Comparison of ENCODE assay signal across 28 cellular contexts in genomic region chr9:14086495-14086894, GRCh38.
"Had no signal": no experiment of that assay in that cellular context is flagged by ENCODE, and none has a peak within 500 bp of the region (broad histone marks: within the 10 kb centered on the region; RNA-seq: fewer than 3 reads in every experiment).

No MANE protein-coding gene starts in this region.

- DNase-seq: colonic mucosa; cortex of kidney; dermis blood vessel endothelial cell; dorsolateral prefrontal cortex; effector CD4-positive, alpha-beta T cell; effector CD8-positive, alpha-beta T cell; effector memory CD4-positive, alpha-beta T cell; effector memory CD8-positive, alpha-beta T cell; endodermal cell; erythroblast; esophagus squamous epithelium; foreskin fibroblast; foreskin keratinocyte; foreskin melanocyte; gastrocnemius medialis; glutamatergic neuron; head of caudate nucleus; heart left ventricle; heart right ventricle had no signal

- H3K27ac ChIP-seq: colonic mucosa, coronary artery, dorsolateral prefrontal cortex, epithelial cell of prostate, esophagus muscularis mucosa, esophagus squamous epithelium, foreskin keratinocyte, gastrocnemius medialis, gastroesophageal sphincter, heart left ventricle, heart right ventricle had no signal

- ATAC-seq: effector memory CD8-positive, alpha-beta T cell; esophagus mucosa; foreskin keratinocyte; gastrocnemius medialis; gastroesophageal sphincter; heart left ventricle; heart right ventricle had no signal

- H3K4me3 ChIP-seq: colonic mucosa, coronary artery, dorsolateral prefrontal cortex, esophagus muscularis mucosa, esophagus squamous epithelium, gastrocnemius medialis, gastroesophageal sphincter, heart left ventricle, heart right ventricle had no signal

- H3K4me1 ChIP-seq: colonic mucosa, esophagus squamous epithelium had no signal

- H3K36me3 ChIP-seq: colonic mucosa had no signal

- H3K9me3 ChIP-seq: colonic mucosa, esophagus muscularis mucosa, esophagus squamous epithelium, gastrocnemius medialis, gastroesophageal sphincter, heart left ventricle, heart right ventricle had no signal

- H3K27me3 ChIP-seq: colonic mucosa, dorsolateral prefrontal cortex, esophagus muscularis mucosa, esophagus squamous epithelium, foreskin keratinocyte, gastrocnemius medialis, gastroesophageal sphincter, heart left ventricle, heart right ventricle had no signal

- FAIRE-seq: colon, endometrium, endothelial cell of umbilical vein, frontal cortex had no signal
